In genomic region chr6:166957087-166957804, GRCh38 we compare ENCODE assay signal across 7 cellular contexts. TPM values are rescaled to one million over a fixed set of nuclear protein-coding genes. Genes with fewer than 3 reads are reported as not detected.
A peak's percentile ranks its signal among the peaks of the same experiment; 100 is the strongest.
DNase-seq lines count a peak whose midpoint lies in the region; ATAC-seq, FAIRE-seq and TF ChIP-seq lines count a peak whose summit lies in the region.

No MANE protein-coding gene starts in this region.

- DNase-seq in H7 (peak; percentile 80), LoVo (ENCODE audit: low spot score) (peak; percentile 7), endothelial cell of umbilical vein (ENCODE audit: low read depth, low spot score) (no peak), upper lobe of left lung (peak; percentile 71 to 91)
- DNase-seq in activated CD4-positive, alpha-beta T cell treated with anti-CD3 and anti-CD28 coated beads, Interleukin-2, amount 50 U/mL, for 48 hours: peak; percentile 63 to 70

- H3K4me3 ChIP-seq in H7 (ENCODE audit: insufficient read depth, low read depth, low read length) (peak overlapping the region; percentile 87), endothelial cell of umbilical vein (replicated peaks in 1 of 3; ENCODE audit: insufficient read depth in 1 of 3, low read depth in 1 of 3, low read length in 3 of 3) (peak overlapping the region; percentile 50 to 61 (median 54)), muscle layer of colon (ENCODE audit: low read depth in 1 of 2, low read length in 2 of 2) (peak overlapping the region; percentile 73 to 97), upper lobe of left lung (peak overlapping the region; percentile 61 to 98 (median 92))

- H3K36me3 ChIP-seq in H7 (replicated peaks; ENCODE audit: control insufficient read depth, insufficient read depth, low read length) (no peaks in the 10 kb centered on the region), endothelial cell of umbilical vein (ENCODE audit: control insufficient read depth in 2 of 2, extremely low read depth in 1 of 2, insufficient read depth in 2 of 2, low read length in 2 of 2) (no peaks in the 10 kb centered on the region), muscle layer of colon (ENCODE audit: insufficient read depth, low read length) (no peaks in the 10 kb centered on the region), upper lobe of left lung (no peaks in the 10 kb centered on the region)

- peak overlapping the region; percentile 95 for H2AFZ ChIP-seq in endothelial cell of umbilical vein (ENCODE audit: low read depth, low read length)

- TF ChIP-seq POLR2A in endothelial cell of umbilical vein (IDR thresholded peaks at IDR 0.05; ENCODE audit: low read depth, low read length) (no peak), upper lobe of left lung (IDR thresholded peaks at IDR 0.05) (no peak)

- ATAC-seq in GM18499 (IDR thresholded peaks at IDR 0.05; ENCODE audit: insufficient read depth, unreplicated experiment): peak; percentile 27
- peak; percentile 68 to 78 for ATAC-seq in upper lobe of left lung (ENCODE audit: low FRiP score in 2 of 2)

- WGBS in upper lobe of left lung, 2 donors: 9 to 22% methylated on average over 9 to 16 of the region's 26 CpGs

- H3K79me2 ChIP-seq in endothelial cell of umbilical vein (ENCODE audit: control insufficient read depth, insufficient read depth, low read length): no peaks in the 10 kb centered on the region

- H3K9me1 ChIP-seq in endothelial cell of umbilical vein (replicated peaks; ENCODE audit: control insufficient read depth, extremely low read depth, insufficient read depth, low read length): no peaks in the 10 kb centered on the region

- no peak overlapping the region for H3K27ac ChIP-seq in endothelial cell of umbilical vein (ENCODE audit: insufficient read depth, low read depth, low read length)
- peak overlapping the region; percentile 86 for H3K27ac ChIP-seq in muscle layer of colon (ENCODE audit: low read depth, low read length)
- peak overlapping the region; percentile 93 to 99 (median 96) for H3K27ac ChIP-seq in upper lobe of left lung

- TF ChIP-seq EP300 in upper lobe of left lung (IDR thresholded peaks at IDR 0.05): no peak

- H3K4me1 ChIP-seq in endothelial cell of umbilical vein (ENCODE audit: control insufficient read depth, extremely low read depth, insufficient read depth, low read length) (peaks cover 21% of the 10 kb centered on the region), muscle layer of colon (ENCODE audit: insufficient read depth, low read length) (peaks cover 12% of the 10 kb centered on the region), upper lobe of left lung (peaks cover 36 to 51% (median 42%) of the 10 kb centered on the region in 4 donors)

- H4K20me1 ChIP-seq in endothelial cell of umbilical vein (replicated peaks; ENCODE audit: control insufficient read depth, extremely low read depth, insufficient read depth, low read length): no peaks in the 10 kb centered on the region

- no peak for TF ChIP-seq CTCF in endothelial cell of umbilical vein (IDR thresholded peaks at IDR 0.05; ENCODE audit: extremely low read depth in 1 of 2, insufficient read depth in 1 of 2, low read depth in 1 of 2, low read length in 2 of 2)
- no peak for TF ChIP-seq CTCF in upper lobe of left lung (IDR thresholded peaks at IDR 0.05)

- H3K9ac ChIP-seq in endothelial cell of umbilical vein (replicated peaks; ENCODE audit: extremely low read depth, insufficient read depth, low read length): peak overlapping the region; percentile 46
- peak overlapping the region; percentile 57 for H3K9ac ChIP-seq in muscle layer of colon (ENCODE audit: low read length)

- POLR2A ChIA-PET in endothelial cell of umbilical vein (lab: Charles Lee): no interaction called here

- no TSS peak for BruUV-seq in endothelial cell of umbilical vein (replicated peaks; lab: Mats Ljungman, UMichigan)

- no peaks in the 10 kb centered on the region for H3K9me3 ChIP-seq in endothelial cell of umbilical vein (replicated peaks; ENCODE audit: control insufficient read depth, insufficient read depth, low read length)
- no peaks in the 10 kb centered on the region for H3K9me3 ChIP-seq in muscle layer of colon (ENCODE audit: low read length)
- no peaks in the 10 kb centered on the region for H3K9me3 ChIP-seq in upper lobe of left lung

- intact Hi-C loops in endothelial cell of umbilical vein (cut with micrococcal nuclease): loop anchor here (10.0 kb wide), 2 partner anchors 552 to 682 kb away; no protein-coding TSS in a partner anchor

- H3K4me2 ChIP-seq in endothelial cell of umbilical vein (ENCODE audit: insufficient read depth, low read length): peak overlapping the region; percentile 80

- no peak for FAIRE-seq in endothelial cell of umbilical vein (lab: Jason Lieb, UNC)

- dilution Hi-C loops in endothelial cell of umbilical vein (cut with MboI; ENCODE audit: extremely low pct_ligation_motif_present, low sequenced_read_pairs): no loop called here

- H3K27me3 ChIP-seq in H7 (ENCODE audit: control insufficient read depth, insufficient read depth, low read length): peaks cover 7% of the 10 kb centered on the region
- no peaks in the 10 kb centered on the region for H3K27me3 ChIP-seq in endothelial cell of umbilical vein (ENCODE audit: control insufficient read depth in 2 of 2, insufficient read depth in 2 of 2, low read length in 2 of 2)
- no peaks in the 10 kb centered on the region for H3K27me3 ChIP-seq in muscle layer of colon (ENCODE audit: control insufficient read depth in 1 of 2, insufficient read depth in 2 of 2, low read length in 2 of 2)
- no peaks in the 10 kb centered on the region for H3K27me3 ChIP-seq in upper lobe of left lung

- CTCF ChIA-PET in endothelial cell of umbilical vein (lab: Charles Lee): interaction anchor here (0.9 to 1.6 kb wide), 3 partner anchors 33 to 394 kb away, joined by 3 to 14 read pairs (median 3); partner anchors contain the start of gene CEP43

TF ChIP-seq in endothelial cell of umbilical vein, 7 proteins besides CTCF, POLR2A, EP300 and RAD21:
- TF ChIP-seq FOS (IDR thresholded peaks at IDR 0.05; ENCODE audit: borderline replicate concordance, insufficient read depth, low read length) (no peak), POLR2AphosphoS5 (IDR thresholded peaks at IDR 0.05; ENCODE audit: insufficient read depth, low read depth, low read length) (no peak), EZH2 (IDR thresholded peaks at IDR 0.05; ENCODE audit: borderline replicate concordance, low read depth, low read length, severe bottlenecking) (no peak), JUN (IDR thresholded peaks at IDR 0.05; ENCODE audit: borderline replicate concordance, insufficient read depth, insufficient read length, low read depth) (no peak), GATA2 (IDR thresholded peaks at IDR 0.05; ENCODE audit: insufficient read depth, insufficient read length, low read depth, low read length) (no peak), MYC (IDR thresholded peaks at IDR 0.05; ENCODE audit: low read depth, low read length) (no peak), MAX (IDR thresholded peaks at IDR 0.05; ENCODE audit: insufficient read depth, insufficient read length) (no peak)

RNA-seq across cellular contexts. Expression of gene RNASET2, which starts 0.9 kb away (rescaled TPM):
- 27.8 and 41.3 TPM in 2 replicates for total RNA-seq in H7 (2014; rRNA removed; shearing (Covaris generic))
- total RNA-seq in endothelial cell of umbilical vein (10.0 and 10.7 TPM in 2 replicates), upper lobe of left lung (100 to 1,000 TPM in 3 of 6 donors, 10 to 100 TPM in 3; 66.4 to 131 (median 94.8) TPM)
- 11.2 and 11.4 TPM in 2 replicates for polyA plus RNA-seq in endothelial cell of umbilical vein
- polyA plus RNA-seq in endothelial cell of umbilical vein (2011; cell fraction: cytosol; rRNA removed): 14.1 and 14.2 TPM in 2 replicates
- polyA plus RNA-seq in endothelial cell of umbilical vein (2011; cell fraction: nucleus; rRNA removed): 9.6 and 11.3 TPM in 2 replicates
- polyA plus RNA-seq in endothelial cell of umbilical vein (2012): 9.7 and 11.9 TPM in 2 replicates
- 6.3 and 9.4 TPM in 2 replicates for polyA minus RNA-seq in endothelial cell of umbilical vein
- polyA minus RNA-seq in endothelial cell of umbilical vein (2011; cell fraction: cytosol; rRNA and poly(A)+ RNA removed): 8.2 TPM
- 1.9 and 2.9 TPM in 2 replicates for polyA minus RNA-seq in endothelial cell of umbilical vein (2011; cell fraction: nucleus; rRNA and poly(A)+ RNA removed)

RNA-seq across cellular contexts. Expression of gene CEP43, which starts 42.0 kb away (rescaled TPM):
- total RNA-seq in H7 (2014; rRNA removed; shearing (Covaris generic)): 14.8 and 16.8 TPM in 2 replicates
- 19.0 and 22.5 TPM in 2 replicates for total RNA-seq in endothelial cell of umbilical vein
- 5.7 and 6.5 TPM in 2 replicates for polyA plus RNA-seq in endothelial cell of umbilical vein
- polyA plus RNA-seq in endothelial cell of umbilical vein (2011; cell fraction: cytosol; rRNA removed): 8.2 and 8.6 TPM in 2 replicates
- polyA plus RNA-seq in endothelial cell of umbilical vein (2011; cell fraction: nucleus; rRNA removed): 32.2 and 43.8 TPM in 2 replicates
- polyA plus RNA-seq in endothelial cell of umbilical vein (2012): 6.4 and 10.9 TPM in 2 replicates
- polyA minus RNA-seq in endothelial cell of umbilical vein: 5.0 and 5.8 TPM in 2 replicates
- 8.2 TPM for polyA minus RNA-seq in endothelial cell of umbilical vein (2011; cell fraction: cytosol; rRNA and poly(A)+ RNA removed)
- 9.2 and 11.6 TPM in 2 replicates for polyA minus RNA-seq in endothelial cell of umbilical vein (2011; cell fraction: nucleus; rRNA and poly(A)+ RNA removed)
- total RNA-seq in upper lobe of left lung: 10 to 100 TPM in 4 of 6 donors, 1 to 10 TPM in 2; 7.8 to 70.2 (median 14.1) TPM
